Comparison of ENCODE assay signal across 8 cellular contexts in genomic region chr2:18387479-18388206, GRCh38.
DNase-seq lines count a peak whose midpoint lies in the region; ATAC-seq, FAIRE-seq and TF ChIP-seq lines count a peak whose summit lies in the region.

No MANE protein-coding gene starts in this region.

- peak; percentile 96 for TF ChIP-seq CTCF in bronchial epithelial cell (IDR thresholded peaks at IDR 0.05; ENCODE audit: insufficient read depth, low read length, severe bottlenecking)
- TF ChIP-seq CTCF in kidney (IDR thresholded peaks at IDR 0.05; ENCODE audit: borderline replicate concordance, extremely low read depth, insufficient read depth) = peak; percentile 93

- intact Hi-C loops in kidney (cut with DNase I) = no loop called here

- H3K27ac ChIP-seq in kidney (ENCODE audit: low read depth in 2 of 2, low read length in 2 of 2) = no peak overlapping the region

- in situ Hi-C loops in ACHN (cut with HindIII; ENCODE audit: low pct_ligation_motif_present, low pct_unique_long_range_greater_than_20kb, low sequenced_read_pairs) = no loop called here

- H3K4me3 ChIP-seq in bronchial epithelial cell (ENCODE audit: low read depth, low read length) (no peak overlapping the region), kidney (ENCODE audit: low read length in 2 of 2) (no peak overlapping the region)

- no peaks in the 10 kb centered on the region for H3K4me1 ChIP-seq in kidney (ENCODE audit: control insufficient read depth in 1 of 2, insufficient read depth in 1 of 2, low read depth in 1 of 2, low read length in 2 of 2)

- FAIRE-seq in bronchial epithelial cell (lab: Jason Lieb, UNC) = peak; percentile 36
- FAIRE-seq in kidney (lab: Jason Lieb, UNC) = peak; percentile 49

- H3K9ac ChIP-seq in kidney (ENCODE audit: low read length in 2 of 2) = no peak overlapping the region

- H3K36me3 ChIP-seq in bronchial epithelial cell (ENCODE audit: control insufficient read depth, insufficient read depth, low read length) (no peaks in the 10 kb centered on the region), kidney (ENCODE audit: control insufficient read depth in 1 of 2, insufficient read depth in 2 of 2, low read length in 2 of 2) (no peaks in the 10 kb centered on the region)

- ATAC-seq in GM18511 (IDR thresholded peaks at IDR 0.05; ENCODE audit: unreplicated experiment) (peak; percentile 92), HG02973 (IDR thresholded peaks at IDR 0.05; ENCODE audit: unreplicated experiment) (peak; percentile 89)

- peak; percentile 74 for DNase-seq in ACHN
- DNase-seq in NCI-H1930 (lab: John Stamatoyannopoulos, UW) = peak; percentile 37 to 47
- DNase-seq in UCSD-AML1 (lab: John Stamatoyannopoulos, UW; ENCODE audit: unreplicated experiment) = peak; percentile 47
- DNase-seq in bronchial epithelial cell (ENCODE audit: low read depth) = peak; percentile 70
- no peak for DNase-seq in kidney
- DNase-seq in stimulated activated CD4-positive, alpha-beta T cell treated with anti-CD3 and anti-CD28 coated beads, Interleukin-1b, Interleukin-23, amount 100 ng/mL, for 48 hours = peak; percentile 55

- no peaks in the 10 kb centered on the region for H3K27me3 ChIP-seq in bronchial epithelial cell (ENCODE audit: control insufficient read depth, insufficient read depth, low read length)

- no peaks in the 10 kb centered on the region for H3K9me3 ChIP-seq in kidney (ENCODE audit: control insufficient read depth in 1 of 2, low read length in 2 of 2)
